Comparison of ENCODE assay signal across 24 cellular contexts in genomic region chr11:30365793-30366517, GRCh38. TPM values are rescaled to one million over a fixed set of nuclear protein-coding genes. Genes with fewer than 3 reads are reported as not detected.
DNase-seq lines count a peak whose midpoint lies in the region; ATAC-seq, FAIRE-seq and TF ChIP-seq lines count a peak whose summit lies in the region.
"Had no signal": no experiment of that assay in that cellular context is flagged by ENCODE, and none has a peak within 500 bp of the region (broad histone marks: within the 10 kb centered on the region; RNA-seq: fewer than 3 reads in every experiment).

No MANE protein-coding gene starts in this region.

- H3K9me3 Mint-ChIP-seq in mesothelial cell of epicardium (peaks cover 22% of the 10 kb centered on the region), Calu3 (ENCODE audit: low read depth, unreplicated experiment) (no peaks in the 10 kb centered on the region)
- H3K9me3 Mint-ChIP-seq in activated naive CD8-positive, alpha-beta T cell treated with anti-CD3 and anti-CD28 coated beads for 36 hours = no peaks in the 10 kb centered on the region
- H3K9me3 Mint-ChIP-seq: activated naive CD8-positive, alpha-beta T cell treated with anti-CD3 and anti-CD28 coated beads, Interleukin-2, amount 10 ng/mL, durations not matched to agents 7 days and 5 days; CD8-positive, alpha-beta memory T cell; effector memory CD8-positive, alpha-beta T cell had no signal

- H3K4me1 ChIP-seq in mucosa of descending colon (ENCODE audit: low read depth) = no peaks in the 10 kb centered on the region
- H3K4me1 ChIP-seq: lower lobe of right lung, tibial nerve had no signal

- CTCF ChIA-PET in Calu3 (lab: Charles Lee) = no interaction called here

- H3K4me3 Mint-ChIP-seq in mesothelial cell of epicardium (no peak overlapping the region), Calu3 (ENCODE audit: low read depth, unreplicated experiment) (no peak overlapping the region)
- no peak overlapping the region for H3K4me3 Mint-ChIP-seq in activated naive CD8-positive, alpha-beta T cell treated with anti-CD3 and anti-CD28 coated beads for 36 hours
- H3K4me3 Mint-ChIP-seq: activated naive CD8-positive, alpha-beta T cell treated with anti-CD3 and anti-CD28 coated beads, Interleukin-2, amount 10 ng/mL, durations not matched to agents 7 days and 5 days; B cell; CD8-positive, alpha-beta memory T cell; effector memory CD8-positive, alpha-beta T cell; nephron progenitor cell had no signal

- ATAC-seq in GM21526 (IDR thresholded peaks at IDR 0.05; ENCODE audit: low FRiP score, unreplicated experiment) (peak; percentile 61), HG03378 (IDR thresholded peaks at IDR 0.05; ENCODE audit: unreplicated experiment) (peak; percentile 39), mucosa of descending colon (no peak)
- ATAC-seq: effector memory CD8-positive, alpha-beta T cell; heart right ventricle; lower lobe of right lung; PC-3 had no signal

- H3K36me3 Mint-ChIP-seq in mesothelial cell of epicardium (no peaks in the 10 kb centered on the region), Calu3 (ENCODE audit: insufficient read depth, unreplicated experiment) (no peaks in the 10 kb centered on the region)
- no peaks in the 10 kb centered on the region for H3K36me3 Mint-ChIP-seq in activated naive CD8-positive, alpha-beta T cell treated with anti-CD3 and anti-CD28 coated beads for 36 hours
- H3K36me3 Mint-ChIP-seq: activated naive CD8-positive, alpha-beta T cell treated with anti-CD3 and anti-CD28 coated beads, Interleukin-2, amount 10 ng/mL, durations not matched to agents 7 days and 5 days; CD8-positive, alpha-beta memory T cell had no signal

- no peak for DNase-seq in GM18507 (ENCODE audit: extremely low spot score, insufficient read length, low read depth)
- no peak for DNase-seq in mesothelial cell of epicardium (ENCODE audit: low spot score in 2 of 2, unreplicated experiment in 2 of 2)
- DNase-seq in mucosa of descending colon = no peak
- DNase-seq in activated naive CD8-positive, alpha-beta T cell treated with anti-CD3 and anti-CD28 coated beads for 36 hours = no peak
- no peak for DNase-seq in Calu3
- DNase-seq in globus pallidus (ENCODE audit: low spot score) = no peak
- DNase-seq: activated CD8-positive, alpha-beta memory T cell treated with anti-CD3 and anti-CD28 coated beads for 24 hours; activated effector memory CD4-positive, alpha-beta T cell treated with Interleukin-2 at 50 U/mL for 16 hours; activated naive CD8-positive, alpha-beta T cell treated with anti-CD3 and anti-CD28 coated beads, Interleukin-2, amount 10 ng/mL, durations not matched to agents 7 days and 5 days; CD8-positive, alpha-beta memory T cell; effector memory CD8-positive, alpha-beta T cell; heart right ventricle; lower lobe of right lung; NCI-H1694; NCI-H446 treated with DMSO at 0.1 percent for 48 hours; nephron progenitor cell; ovary; PC-3 had no signal

- H3K9me3 ChIP-seq in mucosa of descending colon = no peaks in the 10 kb centered on the region
- H3K9me3 ChIP-seq: heart right ventricle, lower lobe of right lung, ovary, tibial nerve had no signal

- peak overlapping the region; percentile 49 for H3K27ac Mint-ChIP-seq in mesothelial cell of epicardium
- no peak overlapping the region for H3K27ac Mint-ChIP-seq in activated naive CD8-positive, alpha-beta T cell treated with anti-CD3 and anti-CD28 coated beads for 36 hours
- no peak overlapping the region for H3K27ac Mint-ChIP-seq in Calu3 (ENCODE audit: unreplicated experiment)
- H3K27ac Mint-ChIP-seq: activated naive CD8-positive, alpha-beta T cell treated with anti-CD3 and anti-CD28 coated beads, Interleukin-2, amount 10 ng/mL, durations not matched to agents 7 days and 5 days; B cell; effector memory CD8-positive, alpha-beta T cell had no signal

- H3K4me1 Mint-ChIP-seq in mesothelial cell of epicardium (peaks cover 38% of the 10 kb centered on the region), Calu3 (ENCODE audit: low read depth, unreplicated experiment) (no peaks in the 10 kb centered on the region)
- no peaks in the 10 kb centered on the region for H3K4me1 Mint-ChIP-seq in activated naive CD8-positive, alpha-beta T cell treated with anti-CD3 and anti-CD28 coated beads for 36 hours
- H3K4me1 Mint-ChIP-seq: activated naive CD8-positive, alpha-beta T cell treated with anti-CD3 and anti-CD28 coated beads, Interleukin-2, amount 10 ng/mL, durations not matched to agents 7 days and 5 days; B cell; CD8-positive, alpha-beta memory T cell had no signal

- H3K27me3 Mint-ChIP-seq in mesothelial cell of epicardium (ENCODE audit: low read depth) = no peaks in the 10 kb centered on the region
- H3K27me3 Mint-ChIP-seq in activated naive CD8-positive, alpha-beta T cell treated with anti-CD3 and anti-CD28 coated beads for 36 hours = no peaks in the 10 kb centered on the region
- peaks cover 22% of the 10 kb centered on the region for H3K27me3 Mint-ChIP-seq in Calu3 (ENCODE audit: unreplicated experiment)

- intact Hi-C loops in mucosa of descending colon (cut with DNase I, micrococcal nuclease) = no loop called here
- intact Hi-C loops in Calu3 (cut with micrococcal nuclease; ENCODE audit: unreplicated experiment) = no loop called here

- TF ChIP-seq CTCF in mesothelial cell of epicardium (IDR thresholded peaks at IDR 0.05; ENCODE audit: unreplicated experiment) (no peak), mucosa of descending colon (IDR thresholded peaks at IDR 0.05) (no peak), Calu3 (IDR thresholded peaks at IDR 0.05; ENCODE audit: unreplicated experiment) (no peak)

- no peaks in the 10 kb centered on the region for H3K36me3 ChIP-seq in mucosa of descending colon (ENCODE audit: low read depth)
- H3K36me3 ChIP-seq: heart right ventricle, lower lobe of right lung, ovary, tibial nerve had no signal

- H3K4me3 ChIP-seq in mucosa of descending colon = no peak overlapping the region
- H3K4me3 ChIP-seq: coronary artery, heart right ventricle, lower lobe of right lung, ovary, tibial nerve had no signal

- no TSS peak for BruUV-seq in Calu3 (replicated peaks; lab: Mats Ljungman, UMichigan)

- FAIRE-seq in GM18507 (lab: Jason Lieb, UNC) = peak; percentile 38
- FAIRE-seq: astrocyte had no signal

RNA-seq across cellular contexts. Expression of gene ARL14EP, which starts 43.1 kb away (rescaled TPM):
- 28.4 to 32.8 TPM (median 32.0 TPM) in 3 replicates for total RNA-seq in mesothelial cell of epicardium
- total RNA-seq in mucosa of descending colon = 10 to 100 TPM in 2 of 3 donors, 1 to 10 TPM in 1; 9.8 to 23.0 (median 14.7) TPM
- total RNA-seq in activated naive CD8-positive, alpha-beta T cell treated with anti-CD3 and anti-CD28 coated beads for 36 hours = 10 to 100 TPM; 35.8 to 38.4 TPM
- total RNA-seq in Calu3 (2022) = 17.6 and 24.2 TPM in 2 replicates
